In the genomic region with DNA sequence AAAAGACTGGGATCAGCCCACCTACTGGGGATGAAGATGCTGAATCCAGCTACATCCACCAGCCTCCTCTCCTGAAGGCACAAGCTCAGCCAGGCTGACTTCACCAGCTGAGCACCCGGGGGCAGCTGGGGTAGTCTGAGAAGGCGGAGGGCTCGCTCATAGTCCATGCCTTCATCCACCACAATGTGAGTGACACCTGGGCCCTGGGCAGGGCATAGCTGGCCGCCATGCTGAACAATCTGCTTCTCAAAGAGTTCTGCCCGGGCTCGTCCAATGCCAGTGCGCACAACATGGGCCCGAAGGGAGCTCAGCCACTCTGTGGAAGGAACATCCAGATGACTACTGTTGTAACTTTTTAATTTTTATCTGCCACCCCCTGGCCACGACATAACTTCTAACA, we compare ENCODE assay signal across 11 cellular contexts.
"Had no signal": no experiment of that assay in that cellular context is flagged by ENCODE, and none has a peak within 500 bp of the region (broad histone marks: within the 10 kb centered on the region; RNA-seq: fewer than 3 reads in every experiment).

No MANE protein-coding gene starts in this region.

- H3K27me3 ChIP-seq: esophagus squamous epithelium, pancreas, tibial artery had no signal

- ATAC-seq: left colon, pancreas, SK-N-SH treated with all-trans-retinoic acid at 6 μM for 48 hours had no signal

- H3K36me3 ChIP-seq: pancreas had no signal

- H3K9me3 ChIP-seq: esophagus squamous epithelium, pancreas, tibial artery had no signal

- H3K27ac ChIP-seq: esophagus squamous epithelium, pancreas, tibial artery had no signal

- H3K27ac Mint-ChIP-seq: T-helper 1 cell treated with Interleukin-12 subunit alpha and Interleukin-12 subunit beta and Interleukin-4 antibody, amounts not matched to agents 30 μg/mL and 1 μg/mL, for 36 hours had no signal

- DNase-seq: activated CD4-positive, alpha-beta T cell treated with anti-CD3 and anti-CD28 coated beads, Interleukin-2, amount 50 U/mL, for 48 hours; activated naive CD4-positive, alpha-beta T cell treated with anti-CD3 and anti-CD28 coated beads, Interleukin-2, amount 50 U/mL, for 16 hours; esophagus squamous epithelium; foreskin fibroblast; glutamatergic neuron; left colon; pancreas; stimulated activated CD4-positive, alpha-beta T cell treated with anti-CD3 and anti-CD28 coated beads, Interleukin-4, amount 100 ng/mL, for 4 hours; tibial artery had no signal

- H3K9me3 Mint-ChIP-seq: T-helper 1 cell treated with Interleukin-12 subunit alpha and Interleukin-12 subunit beta and Interleukin-4 antibody, amounts not matched to agents 30 μg/mL and 1 μg/mL, for 36 hours had no signal

- H3K4me3 ChIP-seq: esophagus squamous epithelium, pancreas, tibial artery had no signal
